Comparison of ENCODE assay signal across 1 cellular context in genomic region chr17:18038861-18039534, GRCh38.
TF ChIP-seq lines count a peak whose summit lies in the region.

Gene ATPAF2 (minus strand): TSS chr17:18039168. CDS start chr17:18039013, 155 bp downstream.
Gene GID4 (plus strand): TSS chr17:18039408. CDS start chr17:18039465, 57 bp downstream.

TF ChIP-seq in HEK293, 187 proteins besides CTCF, POLR2A, EP300 and RAD21 (continued from another document and continues in another):
- TF ChIP-seq BCL6B (tag by site-specific recombination; IDR thresholded peaks at IDR 0.05) = no peak
- TF ChIP-seq ZNF596 (tag by site-specific recombination; IDR thresholded peaks at IDR 0.05) = no peak
- no peak for TF ChIP-seq ZNF623 (tag by site-specific recombination; IDR thresholded peaks at IDR 0.05)
- no peak for TF ChIP-seq ZNF585B (tag by site-specific recombination; IDR thresholded peaks at IDR 0.05)
- peak; percentile 86 for TF ChIP-seq SP7 (tag by site-specific recombination; IDR thresholded peaks at IDR 0.05)
- TF ChIP-seq ZBTB11 (tag by site-specific recombination; conservative IDR thresholded peaks at IDR 0.05; ENCODE audit: low read depth) = peak; percentile 65
- peak; percentile 99 for TF ChIP-seq ZBTB26 (tag by site-specific recombination; optimal IDR thresholded peaks at IDR 0.05)
- no peak for TF ChIP-seq AEBP2 (tag by site-specific recombination; IDR thresholded peaks at IDR 0.05; ENCODE audit: borderline replicate concordance)
- TF ChIP-seq ZNF645 (tag by site-specific recombination; IDR thresholded peaks at IDR 0.05) = no peak
- TF ChIP-seq ZFP69B (tag by site-specific recombination; IDR thresholded peaks at IDR 0.05) = peak; percentile 77
- TF ChIP-seq ZNF23 (tag by site-specific recombination; IDR thresholded peaks at IDR 0.05; ENCODE audit: borderline replicate concordance) = no peak
- TF ChIP-seq ZNF426 (tag by site-specific recombination; IDR thresholded peaks at IDR 0.05) = no peak
- TF ChIP-seq TCF7L2 (IDR thresholded peaks at IDR 0.05; ENCODE audit: borderline replicate concordance, low read depth, low read length) = peak; percentile 62; the same call in 1 of the 2 replicates
- no peak for TF ChIP-seq ZNF707 (tag by site-specific recombination; IDR thresholded peaks at IDR 0.05)
- TF ChIP-seq PATZ1 (tag by site-specific recombination; IDR thresholded peaks at IDR 0.05) = peak; percentile 96
- TF ChIP-seq ZNF501 (tag by site-specific recombination; IDR thresholded peaks at IDR 0.05) = no peak; the same call in 1 of the 2 replicates
- no peak for TF ChIP-seq ZNF354C (tag by site-specific recombination; IDR thresholded peaks at IDR 0.05; ENCODE audit: borderline replicate concordance, low read depth)
- TF ChIP-seq ZNF138 (tag by site-specific recombination; IDR thresholded peaks at IDR 0.05; ENCODE audit: borderline replicate concordance) = no peak
- peak; percentile 63 for TF ChIP-seq ZNF843 (tag by site-specific recombination; IDR thresholded peaks at IDR 0.05)
- no peak for TF ChIP-seq ZNF350 (tag by site-specific recombination; IDR thresholded peaks at IDR 0.05)
- TF ChIP-seq ZNF362 (tag by site-specific recombination; IDR thresholded peaks at IDR 0.05) = no peak
- TF ChIP-seq YY2 (tag by site-specific recombination; IDR thresholded peaks at IDR 0.05) = peak; percentile 99
- TF ChIP-seq KLF17 (tag by site-specific recombination; IDR thresholded peaks at IDR 0.05) = peak; percentile 89
- no peak for TF ChIP-seq ZNF560 (tag by site-specific recombination; IDR thresholded peaks at IDR 0.05; ENCODE audit: borderline replicate concordance)
- peak; percentile 44; the same call in 1 of the 2 replicates for TF ChIP-seq REPIN1 (tag by site-specific recombination; IDR thresholded peaks at IDR 0.05; ENCODE audit: low read depth)
- no peak for TF ChIP-seq FEZF1 (tag by site-specific recombination; IDR thresholded peaks at IDR 0.05)
- TF ChIP-seq ZNF704 (tag by site-specific recombination; IDR thresholded peaks at IDR 0.05) = no peak
- no peak for TF ChIP-seq ZNF792 (tag by site-specific recombination; IDR thresholded peaks at IDR 0.05)
- no peak for TF ChIP-seq ZNF16 (tag by site-specific recombination; IDR thresholded peaks at IDR 0.05; ENCODE audit: low read depth)
- no peak for TF ChIP-seq GLI4 (tag by site-specific recombination; IDR thresholded peaks at IDR 0.05)
- TF ChIP-seq PRDM4 (tag by site-specific recombination; IDR thresholded peaks at IDR 0.05) = peak; percentile 17; the same call in 1 of the 2 replicates
- peak; percentile 45; the same call in 1 of the 2 replicates for TF ChIP-seq KLF1 (tag by site-specific recombination; IDR thresholded peaks at IDR 0.05)
- TF ChIP-seq ZNF423 (tag by site-specific recombination; IDR thresholded peaks at IDR 0.05) = no peak
- TF ChIP-seq ELK4 (IDR thresholded peaks at IDR 0.05; ENCODE audit: borderline replicate concordance, low read depth, low read length) = no peak
- peak; percentile 84 for TF ChIP-seq ZNF398 (tag by site-specific recombination; IDR thresholded peaks at IDR 0.05)
- TF ChIP-seq ZXDB (tag by site-specific recombination; IDR thresholded peaks at IDR 0.05) = peak; percentile 53; the same call in 1 of the 2 replicates
- TF ChIP-seq ZBTB1 (tag by site-specific recombination; IDR thresholded peaks at IDR 0.05) = no peak
- peak; percentile 97 for TF ChIP-seq YY1 (tag by site-specific recombination; IDR thresholded peaks at IDR 0.05)
- no peak for TF ChIP-seq ZNF555 (tag by site-specific recombination; conservative IDR thresholded peaks at IDR 0.05)
- TF ChIP-seq SALL2 (tag by site-specific recombination; IDR thresholded peaks at IDR 0.05; ENCODE audit: borderline replicate concordance) = no peak; the same call in 1 of the 2 replicates
